ENCODE assay signal across 20 cellular contexts in genomic region chr2:233445152-233445830, GRCh38.
DNase-seq lines count a peak whose midpoint lies in the region; ATAC-seq, FAIRE-seq and TF ChIP-seq lines count a peak whose summit lies in the region.
"Had no signal": no experiment of that assay in that cellular context is flagged by ENCODE, and none has a peak within 500 bp of the region (broad histone marks: within the 10 kb centered on the region; RNA-seq: fewer than 3 reads in every experiment).

No MANE protein-coding gene starts in this region.

- TF ChIP-seq EP300 in sigmoid colon (IDR thresholded peaks at IDR 0.05) = no peak

- TF ChIP-seq CTCF in Peyer's patch (IDR thresholded peaks at IDR 0.05) (no peak), kidney (IDR thresholded peaks at IDR 0.05; ENCODE audit: borderline replicate concordance, extremely low read depth, insufficient read depth) (no peak), sigmoid colon (IDR thresholded peaks at IDR 0.05) (no peak)

- H3K27ac ChIP-seq in Peyer's patch (no peak overlapping the region), kidney (ENCODE audit: low read depth in 2 of 2, low read length in 2 of 2) (no peak overlapping the region), sigmoid colon (no peak overlapping the region)
- H3K27ac ChIP-seq: C4-2B, coronary artery, KMS-11, testis, WERI-Rb-1 had no signal

- H3K4me3 ChIP-seq in Peyer's patch = no peak overlapping the region
- no peak overlapping the region for H3K4me3 ChIP-seq in kidney (ENCODE audit: low read length in 2 of 2)
- no peak overlapping the region for H3K4me3 ChIP-seq in sigmoid colon
- H3K4me3 ChIP-seq: coronary artery, testis had no signal

- FAIRE-seq in kidney (lab: Jason Lieb, UNC) = no peak

- intact Hi-C loops in kidney (cut with DNase I) (no loop called here), sigmoid colon (cut with DNase I) (loop anchor here (10.0 kb wide), 1 partner anchor 840 kb away; no protein-coding TSS in a partner anchor)

- no peak overlapping the region for H3K9ac ChIP-seq in kidney (ENCODE audit: low read length in 2 of 2)
- H3K9ac ChIP-seq: KMS-11 had no signal

- peak; percentile 25 for DNase-seq in activated CD4-positive, CD25-positive, alpha-beta regulatory T cell treated with anti-CD3 and anti-CD28 coated beads, Interleukin-2, amount 50 U/mL, for 72 hours
- no peak for DNase-seq in activated CD4-positive, CD25-positive, alpha-beta regulatory T cell (lab: John Stamatoyannopoulos, UW)
- DNase-seq in Peyer's patch = peak in 2 of 3 donors; percentile 16 to 42
- peak; percentile 62 for DNase-seq in kidney
- DNase-seq in sigmoid colon = peak; percentile 8
- DNase-seq: foreskin fibroblast; NCI-H1048; NCI-H2081; NCI-H510A treated with DMSO at 0.1 percent for 48 hours; occipital lobe; stimulated activated CD4-positive, alpha-beta T cell treated with anti-CD3 and anti-CD28 coated beads, Interleukin-2, amount 100 ng/mL, for 48 hours; testis; WERI-Rb-1 had no signal

- H3K4me1 ChIP-seq in Peyer's patch (no peaks in the 10 kb centered on the region), kidney (ENCODE audit: control insufficient read depth in 1 of 2, insufficient read depth in 1 of 2, low read depth in 1 of 2, low read length in 2 of 2) (no peaks in the 10 kb centered on the region), sigmoid colon (peaks cover 0 to 13% (median 1%) of the 10 kb centered on the region in 4 donors)

- H3K27me3 ChIP-seq in Peyer's patch = no peaks in the 10 kb centered on the region
- H3K27me3 ChIP-seq in sigmoid colon = no peaks in the 10 kb centered on the region
- H3K27me3 ChIP-seq: testis had no signal

- H3K9me3 ChIP-seq in Peyer's patch (no peaks in the 10 kb centered on the region), kidney (ENCODE audit: control insufficient read depth in 1 of 2, low read length in 2 of 2) (no peaks in the 10 kb centered on the region), sigmoid colon (no peaks in the 10 kb centered on the region)
- H3K9me3 ChIP-seq: testis had no signal

- WGBS in sigmoid colon, 2 donors = 95 to 97% methylated on average over 18 of the region's 18 CpGs

- TF ChIP-seq POLR2A in Peyer's patch (IDR thresholded peaks at IDR 0.05) (no peak), sigmoid colon (IDR thresholded peaks at IDR 0.05) (no peak)

- no peak for ATAC-seq in HG02759 (IDR thresholded peaks at IDR 0.05; ENCODE audit: unreplicated experiment)
- ATAC-seq in GM21381 (IDR thresholded peaks at IDR 0.05; ENCODE audit: unreplicated experiment) = no peak
- ATAC-seq in HG02938 (IDR thresholded peaks at IDR 0.05; ENCODE audit: unreplicated experiment) = no peak
- ATAC-seq: left colon had no signal

- peaks cover 0 to 87% (median 0%) of the 10 kb centered on the region in 3 donors for H3K36me3 ChIP-seq in Peyer's patch
- H3K36me3 ChIP-seq in kidney (ENCODE audit: control insufficient read depth in 1 of 2, insufficient read depth in 2 of 2, low read length in 2 of 2) = peaks cover 0 to 3% of the 10 kb centered on the region in 2 donors
- peaks cover 12 to 80% (median 18%) of the 10 kb centered on the region in 4 donors for H3K36me3 ChIP-seq in sigmoid colon

Comparison
In these comparisons a context has a peak if more than half of its experiments do, and no peak if none do; other contexts are left out.
1. DNase-seq: peak in activated CD4-positive, CD25-positive, alpha-beta regulatory T cell treated with anti-CD3 and anti-CD28 coated beads, Interleukin-2, amount 50 U/mL, for 72 hours (single experiment), Peyer's patch (2 of 3), kidney (single experiment) and sigmoid colon (single experiment); none in activated CD4-positive, CD25-positive, alpha-beta regulatory T cell (0 of 4).